In genomic region chr7:156473476-156474240, GRCh38 we compare ENCODE assay signal across 7 cellular contexts.
A peak's percentile ranks its signal among the peaks of the same experiment; 100 is the strongest.
DNase-seq lines count a peak whose midpoint lies in the region; ATAC-seq and TF ChIP-seq lines count a peak whose summit lies in the region.

No MANE protein-coding gene starts in this region.

- no peak overlapping the region for H3K27ac Mint-ChIP-seq in activated CD8-positive, alpha-beta memory T cell treated with anti-CD3 and anti-CD28 coated beads, Interleukin-2, amount 10 ng/mL, durations not matched to agents 7 days and 5 days

- TF ChIP-seq CTCF in HL-60 (IDR thresholded peaks at IDR 0.05; ENCODE audit: insufficient read depth, low read length) (peak; percentile 50), RWPE2 (IDR thresholded peaks at IDR 0.05; ENCODE audit: poor library complexity, severe bottlenecking) (peak; percentile 81), fibroblast of villous mesenchyme (IDR thresholded peaks at IDR 0.05; ENCODE audit: insufficient read depth, low read depth, low read length) (peak; percentile 46)

- no peak overlapping the region for H3K4me3 Mint-ChIP-seq in activated CD8-positive, alpha-beta memory T cell treated with anti-CD3 and anti-CD28 coated beads, Interleukin-2, amount 10 ng/mL, durations not matched to agents 7 days and 5 days

- CTCF ChIA-PET in activated CD8-positive, alpha-beta memory T cell treated with anti-CD3 and anti-CD28 coated beads, Interleukin-2, amount 10 ng/mL, durations not matched to agents 7 days and 5 days (lab: Charles Lee), result interaction anchor here (1.2 kb wide), 2 partner anchors 10 to 12 kb away, joined by 3 read pairs; no protein-coding TSS in a partner anchor

- peaks cover 3% of the 10 kb centered on the region for H3K4me1 Mint-ChIP-seq in activated CD8-positive, alpha-beta memory T cell treated with anti-CD3 and anti-CD28 coated beads, Interleukin-2, amount 10 ng/mL, durations not matched to agents 7 days and 5 days

- H3K4me1 ChIP-seq in RWPE2 (ENCODE audit: insufficient read depth, poor library complexity, severe bottlenecking), result no peaks in the 10 kb centered on the region

- H3K9me3 Mint-ChIP-seq in activated CD8-positive, alpha-beta memory T cell treated with anti-CD3 and anti-CD28 coated beads, Interleukin-2, amount 10 ng/mL, durations not matched to agents 7 days and 5 days (ENCODE audit: low read depth), result no peaks in the 10 kb centered on the region

- DNase-seq in ELF-1 (ENCODE audit: low read depth, low spot score) (peak; percentile 28), HL-60 (ENCODE audit: low read depth in 1 of 2, low spot score in 1 of 2) (peak in 1 of 2 experiments; percentile 28), RWPE2 (ENCODE audit: low spot score) (no peak), fibroblast of villous mesenchyme (ENCODE audit: low read depth) (peak; percentile 6), posterior cingulate gyrus (peak; percentile 32 to 94 (median 58))
- no peak for DNase-seq in activated CD8-positive, alpha-beta memory T cell treated with anti-CD3 and anti-CD28 coated beads, Interleukin-2, amount 10 ng/mL, durations not matched to agents 7 days and 5 days

- peaks cover 20% of the 10 kb centered on the region for H3K27me3 Mint-ChIP-seq in activated CD8-positive, alpha-beta memory T cell treated with anti-CD3 and anti-CD28 coated beads, Interleukin-2, amount 10 ng/mL, durations not matched to agents 7 days and 5 days

- H3K27ac ChIP-seq in HL-60 (replicated peaks) (0 out of 2 replicates have a peak overlapping the region, but pooled peaks have one; percentile 31), RWPE2 (ENCODE audit: poor library complexity, severe bottlenecking) (no peak overlapping the region)

- intact Hi-C loops in posterior cingulate gyrus (cut with DNase I), result loop anchor here (2.0 to 5.0 kb wide), 2 partner anchors 656 to 677 kb away; no protein-coding TSS in a partner anchor

- H3K4me3 ChIP-seq in HL-60 (replicated peaks; ENCODE audit: insufficient read depth, low read length) (no peak overlapping the region), RWPE2 (ENCODE audit: severe bottlenecking) (no peak overlapping the region), fibroblast of villous mesenchyme (ENCODE audit: low read depth, low read length) (no peak overlapping the region)

- no peaks in the 10 kb centered on the region for H3K36me3 Mint-ChIP-seq in activated CD8-positive, alpha-beta memory T cell treated with anti-CD3 and anti-CD28 coated beads, Interleukin-2, amount 10 ng/mL, durations not matched to agents 7 days and 5 days

- no peaks in the 10 kb centered on the region for H3K9me3 ChIP-seq in RWPE2 (ENCODE audit: severe bottlenecking)

- ATAC-seq in RWPE2 (ENCODE audit: low read depth), result peak; percentile 60
- no peak for ATAC-seq in GM18502 (IDR thresholded peaks at IDR 0.05; ENCODE audit: poor library complexity, unreplicated experiment)
- ATAC-seq in activated CD8-positive, alpha-beta memory T cell treated with anti-CD3 and anti-CD28 coated beads, Interleukin-2, amount 10 ng/mL, durations not matched to agents 7 days and 5 days, result no peak

- H3K27me3 ChIP-seq in HL-60 (ENCODE audit: insufficient read depth, poor library complexity, severe bottlenecking) (no peaks in the 10 kb centered on the region), RWPE2 (ENCODE audit: insufficient read depth, poor library complexity, severe bottlenecking) (no peaks in the 10 kb centered on the region)

- H3K36me3 ChIP-seq in RWPE2 (ENCODE audit: low read depth), result no peaks in the 10 kb centered on the region

Comparison
In these comparisons a context has a peak if more than half of its experiments do, and no peak if none do; other contexts are left out.
1. DNase-seq: peak in ELF-1 (single experiment), fibroblast of villous mesenchyme (single experiment) and posterior cingulate gyrus (10 of 10); none in RWPE2 (single experiment) and activated CD8-positive, alpha-beta memory T cell treated with anti-CD3 and anti-CD28 coated beads, Interleukin-2, amount 10 ng/mL, durations not matched to agents 7 days and 5 days (single experiment).
2. Peak in every context shown above with its lines, with median percentiles within 50 percentile points of each other: CTCF ChIP-seq.